Comparison of ENCODE assay signal across 24 cellular contexts in the genomic region with DNA sequence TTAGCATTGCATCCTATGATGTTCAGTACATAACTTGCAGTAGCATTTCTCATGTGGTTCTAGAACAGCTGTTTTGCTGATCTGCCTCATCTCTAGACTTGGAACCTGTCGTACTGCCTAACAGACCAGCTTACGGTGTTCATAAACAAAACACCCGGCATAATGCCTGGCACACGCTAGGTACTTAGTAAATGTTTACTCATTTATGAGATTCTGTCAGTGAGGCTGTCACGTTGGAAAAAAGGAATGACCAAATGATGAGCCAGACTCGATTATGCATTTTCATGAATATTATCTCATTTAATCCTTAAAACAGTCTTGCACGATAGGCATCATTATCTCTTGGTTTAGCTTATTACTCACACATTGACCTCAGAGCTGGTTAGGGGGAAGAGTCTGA. TPM values are rescaled to one million over a fixed set of nuclear protein-coding genes. Genes with fewer than 3 reads are reported as not detected.
DNase-seq lines count a peak whose midpoint lies in the region; ATAC-seq, FAIRE-seq and TF ChIP-seq lines count a peak whose summit lies in the region.
"Had no signal": no experiment of that assay in that cellular context is flagged by ENCODE, and none has a peak within 500 bp of the region (broad histone marks: within the 10 kb centered on the region; RNA-seq: fewer than 3 reads in every experiment).

No MANE protein-coding gene starts in this region.

- peaks cover 80% of the 10 kb centered on the region for H3K4me1 Mint-ChIP-seq in GM23338
- H3K4me1 Mint-ChIP-seq: activated naive CD4-positive, alpha-beta T cell treated with anti-CD3 and anti-CD28 coated beads, Interleukin-2, amount 10 ng/mL, durations not matched to agents 7 days and 5 days; CD8-positive, alpha-beta memory T cell had no signal

- peaks cover 25% of the 10 kb centered on the region for H4K20me1 ChIP-seq in GM23338 (replicated peaks; ENCODE audit: insufficient read depth)

- 0 out of 2 replicates have a peak, but pooled peaks cover 3% of the 10 kb centered on the region for H3F3A ChIP-seq in GM23338 (replicated peaks; ENCODE audit: low read depth)

- H3K9me3 ChIP-seq in pancreas: no peaks in the 10 kb centered on the region
- H3K9me3 ChIP-seq: right atrium auricular region, testis had no signal

- peaks cover 96% of the 10 kb centered on the region for H3K4me1 ChIP-seq in GM23338 (ENCODE audit: insufficient read depth)
- peaks cover 17 to 53% (median 45%) of the 10 kb centered on the region in 3 donors for H3K4me1 ChIP-seq in pancreas

- peaks cover 99% of the 10 kb centered on the region for H3K79me2 ChIP-seq in GM23338 (replicated peaks; ENCODE audit: insufficient read depth)

- no peak for TF ChIP-seq CTCF in GM23338 (conservative IDR thresholded peaks at IDR 0.05; ENCODE audit: low read depth in 2 of 2)
- no peak for TF ChIP-seq CTCF in epithelial cell of esophagus (IDR thresholded peaks at IDR 0.05; ENCODE audit: insufficient read depth, low read depth, low read length, missing control alignments)
- no peak for TF ChIP-seq CTCF in pancreas (IDR thresholded peaks at IDR 0.05)
- TF ChIP-seq CTCF in D721Med (IDR thresholded peaks at IDR 0.05; ENCODE audit: insufficient read depth, missing control alignments): no peak

- H3K27me3 ChIP-seq in GM23338 (ENCODE audit: insufficient read depth): no peaks in the 10 kb centered on the region
- H3K27me3 ChIP-seq in pancreas: no peaks in the 10 kb centered on the region
- H3K27me3 ChIP-seq: right atrium auricular region, testis had no signal

- H2AFZ ChIP-seq in GM23338: no peak overlapping the region

- H3K4me3 Mint-ChIP-seq in GM23338: no peak overlapping the region
- H3K4me3 Mint-ChIP-seq: activated B cell treated with CpG ODN at 0.5 μM for 24 hours; activated CD8-positive, alpha-beta T cell treated with anti-CD3 and anti-CD28 coated beads, Interleukin-2, amount 10 ng/mL, durations not matched to agents 7 days and 5 days; activated naive CD4-positive, alpha-beta T cell treated with anti-CD3 and anti-CD28 coated beads, Interleukin-2, amount 10 ng/mL, durations not matched to agents 7 days and 5 days; activated T-cell treated with anti-CD3 and anti-CD28 coated beads, Interleukin-2, amount 50 U/mL, for 24 hours; CD8-positive, alpha-beta memory T cell; naive B cell; T-helper 2 cell treated with Interferon-gamma antibody and Interleukin-4, amounts not matched to agents 5 μg/mL and 100 μg/mL, for 36 hours had no signal

- no peaks in the 10 kb centered on the region; the same call in 2 of the 3 replicates for H3K9me3 Mint-ChIP-seq in GM23338
- H3K9me3 Mint-ChIP-seq: activated B cell treated with CpG ODN at 0.5 μM for 24 hours; activated naive CD4-positive, alpha-beta T cell treated with anti-CD3 and anti-CD28 coated beads, Interleukin-2, amount 10 ng/mL, durations not matched to agents 7 days and 5 days; activated T-cell treated with anti-CD3 and anti-CD28 coated beads, Interleukin-2, amount 50 U/mL, for 24 hours; naive B cell; T-helper 2 cell treated with Interferon-gamma antibody and Interleukin-4, amounts not matched to agents 5 μg/mL and 100 μg/mL, for 36 hours had no signal

- H3K27me3 Mint-ChIP-seq in GM23338 (ENCODE audit: insufficient read depth, low read depth, poor library complexity): no peaks in the 10 kb centered on the region
- H3K27me3 Mint-ChIP-seq: activated B cell treated with CpG ODN at 0.5 μM for 24 hours; activated T-cell treated with anti-CD3 and anti-CD28 coated beads, Interleukin-2, amount 50 U/mL, for 24 hours; naive B cell had no signal

- FAIRE-seq in pancreas (lab: Jason Lieb, UNC): no peak
- no peak for FAIRE-seq in D721Med (lab: Jason Lieb, UNC)
- FAIRE-seq in GM12892 (lab: Jason Lieb, UNC): no peak
- FAIRE-seq: HepG2 had no signal

- no peak overlapping the region for H3K4me3 ChIP-seq in GM23338
- no peak overlapping the region for H3K4me3 ChIP-seq in epithelial cell of esophagus (ENCODE audit: low read length)
- H3K4me3 ChIP-seq in pancreas: no peak overlapping the region
- H3K4me3 ChIP-seq: right atrium auricular region, testis had no signal

- no peak for ATAC-seq in GM23338
- ATAC-seq in pancreas: peak in 3 of 4 donors; percentile 27 to 52 (median 34)
- ATAC-seq: activated CD8-positive, alpha-beta T cell treated with anti-CD3 and anti-CD28 coated beads, Interleukin-2, amount 10 ng/mL, durations not matched to agents 7 days and 5 days; HepG2; Panc1 had no signal

- H3K36me3 ChIP-seq in GM23338 (ENCODE audit: insufficient read depth) (no peaks in the 10 kb centered on the region), pancreas (no peaks in the 10 kb centered on the region)
- H3K36me3 ChIP-seq: right atrium auricular region had no signal

- intact Hi-C loops in pancreas (cut with DNase I): no loop called here

- WGBS in pancreas, 2 donors: 16 to 17% methylated on average over 7 of the region's 7 CpGs

- H3K27ac ChIP-seq in GM23338 (ENCODE audit: low read depth): no peak overlapping the region
- peak overlapping the region in 1 of 4 donors; percentile 13 for H3K27ac ChIP-seq in pancreas
- H3K27ac ChIP-seq: right atrium auricular region, testis had no signal

- H3K4me2 ChIP-seq in GM23338: peak overlapping the region; percentile 50

- no peak overlapping the region for H3K27ac Mint-ChIP-seq in GM23338
- H3K27ac Mint-ChIP-seq: activated B cell treated with CpG ODN at 0.5 μM for 24 hours; activated CD8-positive, alpha-beta T cell treated with anti-CD3 and anti-CD28 coated beads, Interleukin-2, amount 10 ng/mL, durations not matched to agents 7 days and 5 days; activated naive CD4-positive, alpha-beta T cell treated with anti-CD3 and anti-CD28 coated beads, Interleukin-2, amount 10 ng/mL, durations not matched to agents 7 days and 5 days; activated T-cell treated with anti-CD3 and anti-CD28 coated beads, Interleukin-2, amount 50 U/mL, for 24 hours; CD8-positive, alpha-beta memory T cell; naive B cell; T-helper 2 cell treated with Interferon-gamma antibody and Interleukin-4, amounts not matched to agents 5 μg/mL and 100 μg/mL, for 36 hours had no signal

- DNase-seq in GM23338 (ENCODE audit: low spot score) (no peak), NCI-H2029 treated with DMSO at 0.1 percent for 48 hours (lab: John Stamatoyannopoulos, UW) (peak; percentile 35), epithelial cell of esophagus (ENCODE audit: low read depth) (peak; percentile 72), pancreas (no peak), D721Med (ENCODE audit: insufficient read length, low spot score) (no peak), T1000 (lab: John Stamatoyannopoulos, UW) (no peak), GM12892 (ENCODE audit: insufficient read length) (no peak)
- DNase-seq: activated B cell treated with CpG ODN at 0.5 μM for 24 hours; activated CD8-positive, alpha-beta T cell treated with anti-CD3 and anti-CD28 coated beads, Interleukin-2, amount 10 ng/mL, durations not matched to agents 7 days and 5 days; activated naive CD4-positive, alpha-beta T cell treated with anti-CD3 and anti-CD28 coated beads, Interleukin-2, amount 10 ng/mL, durations not matched to agents 7 days and 5 days; activated T-cell treated with anti-CD3 and anti-CD28 coated beads, Interleukin-2, amount 50 U/mL, for 24 hours; aorta; CD8-positive, alpha-beta memory T cell; DMS79; erythroblast; left cardiac atrium; naive B cell; NCI-H82; stimulated activated CD4-positive, alpha-beta T cell treated with anti-CD3 and anti-CD28 coated beads, Interleukin-15, amount 100 ng/mL, for 24 hours; testis had no signal

- no peaks in the 10 kb centered on the region for H3K9me2 ChIP-seq in GM23338 (ENCODE audit: insufficient read depth)

- no peak for TF ChIP-seq POLR2A in GM12892 (IDR thresholded peaks at IDR 0.05; ENCODE audit: low read depth, low read length)

- H3K36me3 Mint-ChIP-seq in GM23338 (ENCODE audit: low read depth): no peaks in the 10 kb centered on the region
- H3K36me3 Mint-ChIP-seq: activated naive CD4-positive, alpha-beta T cell treated with anti-CD3 and anti-CD28 coated beads, Interleukin-2, amount 10 ng/mL, durations not matched to agents 7 days and 5 days; naive B cell had no signal

TF ChIP-seq in GM23338, 12 proteins besides CTCF, POLR2A, EP300 and RAD21 (continues in another document):
- TF ChIP-seq JUNB (IDR thresholded peaks at IDR 0.05; ENCODE audit: unreplicated experiment): no peak

RNA-seq across cellular contexts. Expression of a gene that starts 46.4 kb away (rescaled TPM):
- 40.7 and 43.7 TPM in 2 replicates for total RNA-seq in GM23338 (2014; rRNA removed; shearing (Covaris generic))
- polyA plus RNA-seq in GM23338 (2016; fragmentation: Nextera tagmentation; extraction: Ambion mirVana) (10.9 and 12.6 TPM in 2 replicates), pancreas (1 to 10 TPM; 2.9 to 3.0 TPM)
- total RNA-seq in pancreas: 1 to 10 TPM; 4.0 to 7.1 (median 5.5) TPM
- not detected for polyA plus RNA-seq in GM12892 (2012; ENCODE audit: missing spikeins)
- polyA plus RNA-seq: CD8-positive, alpha-beta memory T cell; HepG2 had no signal

Comparison
In these comparisons a context has a peak if more than half of its experiments do, and no peak if none do; other contexts are left out.
1. DNase-seq: peak in NCI-H2029 treated with DMSO at 0.1 percent for 48 hours (single experiment) and epithelial cell of esophagus (single experiment); none in GM23338 (single experiment), pancreas (0 of 6), D721Med (single experiment), T1000 (single experiment) and GM12892 (single experiment).